1 cellular context compared by ENCODE assay signal in the genomic region with DNA sequence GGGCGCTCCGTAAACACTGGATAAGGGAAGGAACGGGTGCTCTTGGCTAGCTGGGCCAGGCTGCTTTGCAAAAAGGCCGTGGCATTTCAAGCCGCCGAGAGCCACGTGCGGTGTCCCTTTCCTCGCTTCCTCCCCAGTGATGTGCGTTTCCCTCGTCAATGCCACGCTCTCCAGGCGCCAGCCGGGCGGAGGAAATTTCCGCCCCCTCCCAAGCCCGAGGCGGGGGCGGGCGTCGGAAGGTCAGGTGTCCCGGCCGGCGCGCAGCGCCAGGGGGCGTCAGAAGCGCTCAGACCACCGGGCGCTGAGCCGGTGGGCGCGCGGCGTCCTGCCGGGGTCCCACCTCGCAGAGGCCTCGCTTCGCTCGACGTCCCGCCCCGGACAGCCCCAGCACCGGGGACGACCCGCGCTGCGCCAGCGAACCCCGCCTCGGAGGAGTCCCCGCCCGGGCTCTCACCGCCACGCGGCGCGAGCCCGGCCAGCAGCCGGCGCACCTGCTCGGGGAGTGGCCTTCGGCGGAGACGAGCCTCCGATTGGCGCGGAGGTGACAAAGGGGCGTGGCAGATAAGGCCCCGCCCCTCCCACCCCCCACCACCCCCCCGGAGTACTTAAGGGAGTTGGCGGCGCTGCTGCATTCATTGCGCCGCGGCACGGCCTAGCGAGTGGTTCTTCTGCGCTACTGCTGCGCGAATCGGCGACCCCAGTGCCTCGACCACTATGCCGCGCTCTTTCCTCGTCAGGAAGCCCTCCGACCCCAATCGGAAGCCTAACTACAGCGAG.
TF ChIP-seq lines count a peak whose summit lies in the region.

TSS of gene SNAI1 (plus strand) at position 635 of the 777 bp plus-strand sequence. CDS start at position 715, 80 bp downstream.

TF ChIP-seq in HEK293, 187 proteins besides CTCF, POLR2A, EP300 and RAD21 (continued from another document):
- TF ChIP-seq, protein P1, sequence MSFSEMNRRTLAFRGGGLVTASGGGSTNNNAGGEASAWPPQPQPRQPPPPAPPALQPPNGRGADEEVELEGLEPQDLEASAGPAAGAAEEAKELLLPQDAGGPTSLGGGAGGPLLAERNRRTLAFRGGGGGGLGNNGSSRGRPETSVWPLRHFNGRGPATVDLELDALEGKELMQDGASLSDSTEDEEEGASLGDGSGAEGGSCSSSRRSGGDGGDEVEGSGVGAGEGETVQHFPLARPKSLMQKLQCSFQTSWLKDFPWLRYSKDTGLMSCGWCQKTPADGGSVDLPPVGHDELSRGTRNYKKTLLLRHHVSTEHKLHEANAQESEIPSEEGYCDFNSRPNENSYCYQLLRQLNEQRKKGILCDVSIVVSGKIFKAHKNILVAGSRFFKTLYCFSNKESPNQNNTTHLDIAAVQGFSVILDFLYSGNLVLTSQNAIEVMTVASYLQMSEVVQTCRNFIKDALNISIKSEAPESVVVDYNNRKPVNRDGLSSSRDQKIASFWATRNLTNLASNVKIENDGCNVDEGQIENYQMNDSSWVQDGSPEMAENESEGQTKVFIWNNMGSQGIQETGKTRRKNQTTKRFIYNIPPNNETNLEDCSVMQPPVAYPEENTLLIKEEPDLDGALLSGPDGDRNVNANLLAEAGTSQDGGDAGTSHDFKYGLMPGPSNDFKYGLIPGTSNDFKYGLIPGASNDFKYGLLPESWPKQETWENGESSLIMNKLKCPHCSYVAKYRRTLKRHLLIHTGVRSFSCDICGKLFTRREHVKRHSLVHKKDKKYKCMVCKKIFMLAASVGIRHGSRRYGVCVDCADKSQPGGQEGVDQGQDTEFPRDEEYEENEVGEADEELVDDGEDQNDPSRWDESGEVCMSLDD (tag by site-specific recombination; IDR thresholded peaks at IDR 0.05), result 0 out of 2 replicates have a peak, but pooled peaks have one; percentile 51
- no peak for TF ChIP-seq ZNF274 (IDR thresholded peaks at IDR 0.05; ENCODE audit: low read length)
- no peak for TF ChIP-seq ZNF274 (tag by site-specific recombination; IDR thresholded peaks at IDR 0.05; ENCODE audit: borderline replicate concordance)
- TF ChIP-seq, protein P2, sequence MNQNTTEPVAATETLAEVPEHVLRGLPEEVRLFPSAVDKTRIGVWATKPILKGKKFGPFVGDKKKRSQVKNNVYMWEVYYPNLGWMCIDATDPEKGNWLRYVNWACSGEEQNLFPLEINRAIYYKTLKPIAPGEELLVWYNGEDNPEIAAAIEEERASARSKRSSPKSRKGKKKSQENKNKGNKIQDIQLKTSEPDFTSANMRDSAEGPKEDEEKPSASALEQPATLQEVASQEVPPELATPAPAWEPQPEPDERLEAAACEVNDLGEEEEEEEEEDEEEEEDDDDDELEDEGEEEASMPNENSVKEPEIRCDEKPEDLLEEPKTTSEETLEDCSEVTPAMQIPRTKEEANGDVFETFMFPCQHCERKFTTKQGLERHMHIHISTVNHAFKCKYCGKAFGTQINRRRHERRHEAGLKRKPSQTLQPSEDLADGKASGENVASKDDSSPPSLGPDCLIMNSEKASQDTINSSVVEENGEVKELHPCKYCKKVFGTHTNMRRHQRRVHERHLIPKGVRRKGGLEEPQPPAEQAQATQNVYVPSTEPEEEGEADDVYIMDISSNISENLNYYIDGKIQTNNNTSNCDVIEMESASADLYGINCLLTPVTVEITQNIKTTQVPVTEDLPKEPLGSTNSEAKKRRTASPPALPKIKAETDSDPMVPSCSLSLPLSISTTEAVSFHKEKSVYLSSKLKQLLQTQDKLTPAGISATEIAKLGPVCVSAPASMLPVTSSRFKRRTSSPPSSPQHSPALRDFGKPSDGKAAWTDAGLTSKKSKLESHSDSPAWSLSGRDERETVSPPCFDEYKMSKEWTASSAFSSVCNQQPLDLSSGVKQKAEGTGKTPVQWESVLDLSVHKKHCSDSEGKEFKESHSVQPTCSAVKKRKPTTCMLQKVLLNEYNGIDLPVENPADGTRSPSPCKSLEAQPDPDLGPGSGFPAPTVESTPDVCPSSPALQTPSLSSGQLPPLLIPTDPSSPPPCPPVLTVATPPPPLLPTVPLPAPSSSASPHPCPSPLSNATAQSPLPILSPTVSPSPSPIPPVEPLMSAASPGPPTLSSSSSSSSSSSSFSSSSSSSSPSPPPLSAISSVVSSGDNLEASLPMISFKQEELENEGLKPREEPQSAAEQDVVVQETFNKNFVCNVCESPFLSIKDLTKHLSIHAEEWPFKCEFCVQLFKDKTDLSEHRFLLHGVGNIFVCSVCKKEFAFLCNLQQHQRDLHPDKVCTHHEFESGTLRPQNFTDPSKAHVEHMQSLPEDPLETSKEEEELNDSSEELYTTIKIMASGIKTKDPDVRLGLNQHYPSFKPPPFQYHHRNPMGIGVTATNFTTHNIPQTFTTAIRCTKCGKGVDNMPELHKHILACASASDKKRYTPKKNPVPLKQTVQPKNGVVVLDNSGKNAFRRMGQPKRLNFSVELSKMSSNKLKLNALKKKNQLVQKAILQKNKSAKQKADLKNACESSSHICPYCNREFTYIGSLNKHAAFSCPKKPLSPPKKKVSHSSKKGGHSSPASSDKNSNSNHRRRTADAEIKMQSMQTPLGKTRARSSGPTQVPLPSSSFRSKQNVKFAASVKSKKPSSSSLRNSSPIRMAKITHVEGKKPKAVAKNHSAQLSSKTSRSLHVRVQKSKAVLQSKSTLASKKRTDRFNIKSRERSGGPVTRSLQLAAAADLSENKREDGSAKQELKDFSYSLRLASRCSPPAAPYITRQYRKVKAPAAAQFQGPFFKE (tag by site-specific recombination; IDR thresholded peaks at IDR 0.05; ENCODE audit: borderline replicate concordance), result no peak
- no peak for TF ChIP-seq YY2 (tag by site-specific recombination; IDR thresholded peaks at IDR 0.05)
- peak; percentile 89 for TF ChIP-seq KLF1 (tag by site-specific recombination; IDR thresholded peaks at IDR 0.05)
- peak; percentile 68 for TF ChIP-seq ZBTB26 (tag by site-specific recombination; optimal IDR thresholded peaks at IDR 0.05)
